ENCODE assay signal across 13 cellular contexts in genomic region chr1:11541956-11542355, GRCh38.
"Had no signal": no experiment of that assay in that cellular context is flagged by ENCODE, and none has a peak within 500 bp of the region (broad histone marks: within the 10 kb centered on the region; RNA-seq: fewer than 3 reads in every experiment).

No MANE protein-coding gene starts in this region.

- H3K4me1 ChIP-seq: colonic mucosa, esophagus squamous epithelium, gastroesophageal sphincter, left ventricle myocardium inferior, lower lobe of right lung, right lobe of liver had no signal

- H3K4me3 ChIP-seq: colonic mucosa, esophagus squamous epithelium, gastroesophageal sphincter, left ventricle myocardium inferior, lower lobe of right lung, ovary, right lobe of liver had no signal

- DNase-seq: colonic mucosa; dermis blood vessel endothelial cell; esophagus squamous epithelium; foreskin fibroblast; immature natural killer cell; left cardiac atrium; left ventricle myocardium inferior; lower lobe of right lung; natural killer cell; ovary; right lobe of liver; stimulated activated naive CD4-positive, alpha-beta T cell had no signal

- H3K27ac ChIP-seq: colonic mucosa, esophagus squamous epithelium, gastroesophageal sphincter, left ventricle myocardium inferior, lower lobe of right lung, ovary, right lobe of liver had no signal

- H3K36me3 ChIP-seq: colonic mucosa, esophagus squamous epithelium, gastroesophageal sphincter, left ventricle myocardium inferior, lower lobe of right lung, ovary, right lobe of liver had no signal

- H3K9me3 ChIP-seq: colonic mucosa, esophagus squamous epithelium, gastroesophageal sphincter, left ventricle myocardium inferior, lower lobe of right lung, ovary, right lobe of liver had no signal

- H3K27me3 ChIP-seq: colonic mucosa, ovary, right lobe of liver had no signal
